Comparison of ENCODE assay signal across 14 cellular contexts in the genomic region with DNA sequence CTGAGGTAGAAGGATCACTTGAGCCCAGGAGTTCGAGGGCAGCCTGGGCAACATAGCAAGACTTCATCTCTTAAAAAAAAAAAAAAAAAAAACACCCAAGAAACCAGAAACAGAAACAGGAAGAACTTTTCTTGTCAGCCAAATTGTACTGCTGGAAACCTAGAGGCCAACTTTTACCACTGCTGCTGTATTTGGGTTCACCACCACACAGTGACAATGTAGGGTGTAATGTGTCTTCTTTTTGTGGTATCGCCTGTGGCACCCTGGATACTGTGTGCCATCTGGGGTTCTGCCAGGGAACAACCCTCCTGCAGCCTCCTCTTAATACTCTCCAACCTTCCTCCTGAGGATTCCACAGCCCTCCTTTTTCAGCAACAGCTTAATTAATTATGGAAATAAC.
DNase-seq lines count a peak whose midpoint lies in the region; ATAC-seq and TF ChIP-seq lines count a peak whose summit lies in the region.
"Had no signal": no experiment of that assay in that cellular context is flagged by ENCODE, and none has a peak within 500 bp of the region (broad histone marks: within the 10 kb centered on the region; RNA-seq: fewer than 3 reads in every experiment).

No MANE protein-coding gene starts in this region.

- peak overlapping the region; percentile 83 for H3K27ac Mint-ChIP-seq in activated CD8-positive, alpha-beta memory T cell treated with anti-CD3 and anti-CD28 coated beads, Interleukin-2, amount 10 ng/mL, durations not matched to agents 7 days and 5 days
- H3K27ac Mint-ChIP-seq in activated CD8-positive, alpha-beta T cell treated with anti-CD3 and anti-CD28 coated beads for 36 hours: peak overlapping the region; percentile 74
- H3K27ac Mint-ChIP-seq in natural killer cell treated with Interleukin-12 subunit alpha and Interleukin-12 subunit beta and Interleukin-15 and Interleukin-18, amount 100 ng/mL, for 72 hours: peak overlapping the region; percentile 84 to 93
- H3K27ac Mint-ChIP-seq: mesothelial cell of epicardium had no signal

- DNase-seq in activated CD8-positive, alpha-beta memory T cell treated with anti-CD3 and anti-CD28 coated beads, Interleukin-2, amount 10 ng/mL, durations not matched to agents 7 days and 5 days: peak; percentile 65
- DNase-seq in activated CD8-positive, alpha-beta memory T cell treated with anti-CD3 and anti-CD28 coated beads, Interleukin-2, amount 50 U/mL, for 48 hours: no peak
- DNase-seq in MV-4-11 (lab: John Stamatoyannopoulos, UW) (peak; percentile 81), GOT3 (lab: John Stamatoyannopoulos, UW) (no peak), SJCRH30 (no peak)
- DNase-seq in activated CD8-positive, alpha-beta T cell treated with anti-CD3 and anti-CD28 coated beads for 36 hours: peak; percentile 41
- no peak for DNase-seq in natural killer cell treated with Interleukin-12 subunit alpha and Interleukin-12 subunit beta and Interleukin-15 and Interleukin-18, amount 100 ng/mL, for 72 hours (ENCODE audit: low spot score)
- DNase-seq: NCI-H1436 treated with DMSO at 0.1 percent for 48 hours, NCI-H510A treated with DMSO at 0.1 percent for 48 hours, transverse colon had no signal

- H3K4me3 ChIP-seq in SJCRH30: no peak overlapping the region
- H3K4me3 ChIP-seq: A549, transverse colon had no signal

- CTCF ChIA-PET in activated CD8-positive, alpha-beta memory T cell treated with anti-CD3 and anti-CD28 coated beads, Interleukin-2, amount 10 ng/mL, durations not matched to agents 7 days and 5 days (lab: Charles Lee): interaction anchor here (0.7 to 1.8 kb wide), 3 partner anchors 20 to 300 kb away, joined by 3 to 7 read pairs (median 4); no protein-coding TSS in a partner anchor
- CTCF ChIA-PET in activated CD8-positive, alpha-beta T cell treated with anti-CD3 and anti-CD28 coated beads for 36 hours (lab: Charles Lee): interaction anchor here (1.3 to 2.3 kb wide), 4 partner anchors 14 to 172 kb away, joined by 3 to 5 read pairs (median 4); no protein-coding TSS in a partner anchor

- H3K4me1 ChIP-seq in SJCRH30: no peaks in the 10 kb centered on the region
- H3K4me1 ChIP-seq: A549, parathyroid adenoma had no signal

- peaks cover 43% of the 10 kb centered on the region for H3K4me1 Mint-ChIP-seq in activated CD8-positive, alpha-beta memory T cell treated with anti-CD3 and anti-CD28 coated beads, Interleukin-2, amount 10 ng/mL, durations not matched to agents 7 days and 5 days
- H3K4me1 Mint-ChIP-seq in activated CD8-positive, alpha-beta T cell treated with anti-CD3 and anti-CD28 coated beads for 36 hours (ENCODE audit: low read depth): peaks cover 46% of the 10 kb centered on the region
- peaks cover 64 to 80% of the 10 kb centered on the region in 2 donors for H3K4me1 Mint-ChIP-seq in natural killer cell treated with Interleukin-12 subunit alpha and Interleukin-12 subunit beta and Interleukin-15 and Interleukin-18, amount 100 ng/mL, for 72 hours (ENCODE audit: low read depth in 2 of 2)

- H3K27ac ChIP-seq in SJCRH30: no peak overlapping the region
- H3K27ac ChIP-seq: A549, parathyroid adenoma, transverse colon had no signal

- TF ChIP-seq CTCF in activated CD8-positive, alpha-beta T cell treated with anti-CD3 and anti-CD28 coated beads for 36 hours (IDR thresholded peaks at IDR 0.05): no peak

- H3K36me3 ChIP-seq in SJCRH30: no peaks in the 10 kb centered on the region; the same call in 1 of the 2 replicates

- H3K27me3 ChIP-seq in SJCRH30: no peaks in the 10 kb centered on the region
- H3K27me3 ChIP-seq: transverse colon had no signal

- peak; percentile 93 for ATAC-seq in activated CD8-positive, alpha-beta memory T cell treated with anti-CD3 and anti-CD28 coated beads, Interleukin-2, amount 10 ng/mL, durations not matched to agents 7 days and 5 days
- ATAC-seq in activated CD8-positive, alpha-beta T cell treated with anti-CD3 and anti-CD28 coated beads for 36 hours: peak; percentile 89
- ATAC-seq in natural killer cell treated with Interleukin-12 subunit alpha and Interleukin-12 subunit beta and Interleukin-15 and Interleukin-18, amount 100 ng/mL, for 72 hours: peak; percentile 86 to 91
- no peak for ATAC-seq in GM21360 (IDR thresholded peaks at IDR 0.05; ENCODE audit: unreplicated experiment)
- ATAC-seq: A549 had no signal

- POLR2A ChIA-PET in activated CD8-positive, alpha-beta T cell treated with anti-CD3 and anti-CD28 coated beads for 36 hours (lab: Charles Lee): interaction anchor here (0.6 kb wide), 1 partner anchor 598 kb away, joined by 3 read pairs; no protein-coding TSS in a partner anchor

- no peaks in the 10 kb centered on the region for H3K9me3 ChIP-seq in SJCRH30 (replicated peaks)
- H3K9me3 ChIP-seq: A549, transverse colon had no signal

- intact Hi-C loops in activated CD8-positive, alpha-beta T cell treated with anti-CD3 and anti-CD28 coated beads for 36 hours (cut with micrococcal nuclease): no loop called here

- peaks cover 15% of the 10 kb centered on the region for H3K36me3 Mint-ChIP-seq in activated CD8-positive, alpha-beta memory T cell treated with anti-CD3 and anti-CD28 coated beads, Interleukin-2, amount 10 ng/mL, durations not matched to agents 7 days and 5 days
- H3K36me3 Mint-ChIP-seq in activated CD8-positive, alpha-beta T cell treated with anti-CD3 and anti-CD28 coated beads for 36 hours (ENCODE audit: low read depth): peaks cover 21% of the 10 kb centered on the region
- H3K36me3 Mint-ChIP-seq in natural killer cell treated with Interleukin-12 subunit alpha and Interleukin-12 subunit beta and Interleukin-15 and Interleukin-18, amount 100 ng/mL, for 72 hours: no peaks in the 10 kb centered on the region

- H3K4me3 Mint-ChIP-seq in activated CD8-positive, alpha-beta memory T cell treated with anti-CD3 and anti-CD28 coated beads, Interleukin-2, amount 10 ng/mL, durations not matched to agents 7 days and 5 days: peak overlapping the region; percentile 71
- peak overlapping the region; percentile 56 for H3K4me3 Mint-ChIP-seq in activated CD8-positive, alpha-beta T cell treated with anti-CD3 and anti-CD28 coated beads for 36 hours
- H3K4me3 Mint-ChIP-seq in natural killer cell treated with Interleukin-12 subunit alpha and Interleukin-12 subunit beta and Interleukin-15 and Interleukin-18, amount 100 ng/mL, for 72 hours: peak overlapping the region; percentile 86
- H3K4me3 Mint-ChIP-seq: mesothelial cell of epicardium had no signal

- H3K27me3 Mint-ChIP-seq in activated CD8-positive, alpha-beta memory T cell treated with anti-CD3 and anti-CD28 coated beads, Interleukin-2, amount 10 ng/mL, durations not matched to agents 7 days and 5 days: no peaks in the 10 kb centered on the region
- H3K27me3 Mint-ChIP-seq in activated CD8-positive, alpha-beta T cell treated with anti-CD3 and anti-CD28 coated beads for 36 hours: no peaks in the 10 kb centered on the region
- no peaks in the 10 kb centered on the region for H3K27me3 Mint-ChIP-seq in natural killer cell treated with Interleukin-12 subunit alpha and Interleukin-12 subunit beta and Interleukin-15 and Interleukin-18, amount 100 ng/mL, for 72 hours

- no peaks in the 10 kb centered on the region for H3K9me3 Mint-ChIP-seq in activated CD8-positive, alpha-beta memory T cell treated with anti-CD3 and anti-CD28 coated beads, Interleukin-2, amount 10 ng/mL, durations not matched to agents 7 days and 5 days (ENCODE audit: low read depth)
- no peaks in the 10 kb centered on the region for H3K9me3 Mint-ChIP-seq in activated CD8-positive, alpha-beta T cell treated with anti-CD3 and anti-CD28 coated beads for 36 hours
- no peaks in the 10 kb centered on the region for H3K9me3 Mint-ChIP-seq in natural killer cell treated with Interleukin-12 subunit alpha and Interleukin-12 subunit beta and Interleukin-15 and Interleukin-18, amount 100 ng/mL, for 72 hours
- H3K9me3 Mint-ChIP-seq: mesothelial cell of epicardium had no signal

Comparison
In these comparisons a context has a peak if more than half of its experiments do, and no peak if none do; other contexts are left out.
1. DNase-seq: peak in activated CD8-positive, alpha-beta memory T cell treated with anti-CD3 and anti-CD28 coated beads, Interleukin-2, amount 10 ng/mL, durations not matched to agents 7 days and 5 days (single experiment), MV-4-11 (single experiment) and activated CD8-positive, alpha-beta T cell treated with anti-CD3 and anti-CD28 coated beads for 36 hours (single experiment); none in activated CD8-positive, alpha-beta memory T cell treated with anti-CD3 and anti-CD28 coated beads, Interleukin-2, amount 50 U/mL, for 48 hours (single experiment), natural killer cell treated with Interleukin-12 subunit alpha and Interleukin-12 subunit beta and Interleukin-15 and Interleukin-18, amount 100 ng/mL, for 72 hours (single experiment), GOT3 (single experiment) and SJCRH30 (0 of 2).
2. Peak in every context shown above with its lines, with median percentiles within 50 percentile points of each other: H3K27ac Mint-ChIP-seq and H3K4me3 Mint-ChIP-seq.